8 cellular contexts compared by ENCODE assay signal in genomic region chr19:6800991-6801396, GRCh38. TPM values are rescaled to one million over a fixed set of nuclear protein-coding genes. Genes with fewer than 3 reads are reported as not detected.
DNase-seq lines count a peak whose midpoint lies in the region; ATAC-seq lines count a peak whose summit lies in the region.

No MANE protein-coding gene starts in this region.

- intact Hi-C loops in activated T-helper 2 cell treated with anti-CD3 and anti-CD28 coated beads, Interferon-gamma antibody, Interleukin-2, Interleukin-4, amounts not matched to agents 10 μg/mL and 5 μg/mL and 100 μg/mL, durations not matched to agents 14 hours and 24 hours and 36 hours (cut with micrococcal nuclease), result loop anchor here (1.0 kb wide), 2 partner anchors 29 to 62 kb away; partner anchors contain the start of gene VAV1

- H3K9me3 Mint-ChIP-seq in activated T-helper 2 cell treated with anti-CD3 and anti-CD28 coated beads, Interferon-gamma antibody, Interleukin-2, Interleukin-4, amounts not matched to agents 10 μg/mL and 5 μg/mL and 100 μg/mL, durations not matched to agents 14 hours and 24 hours and 36 hours, result no peaks in the 10 kb centered on the region

- peaks cover 18% of the 10 kb centered on the region for H3K36me3 ChIP-seq in BLaER1

- peak overlapping the region; percentile 97 for H3K27ac ChIP-seq in BLaER1

- peak; percentile 88 for DNase-seq in HK-2 (ENCODE audit: unreplicated experiment)
- no peak for DNase-seq in activated T-helper 2 cell treated with anti-CD3 and anti-CD28 coated beads, Interferon-gamma antibody, Interleukin-2, Interleukin-4, amounts not matched to agents 10 μg/mL and 5 μg/mL and 100 μg/mL, durations not matched to agents 14 hours and 24 hours and 36 hours (ENCODE audit: low spot score)
- DNase-seq in kidney tubule cell (ENCODE audit: low spot score), result peak; percentile 96
- no peak for DNase-seq in NOMO-1 treated with dmso at 0.1 percent for 144 hours (lab: John Stamatoyannopoulos, UW; ENCODE audit: unreplicated experiment)

- peaks cover 46% of the 10 kb centered on the region for H3K4me1 Mint-ChIP-seq in activated T-helper 2 cell treated with anti-CD3 and anti-CD28 coated beads, Interferon-gamma antibody, Interleukin-2, Interleukin-4, amounts not matched to agents 10 μg/mL and 5 μg/mL and 100 μg/mL, durations not matched to agents 14 hours and 24 hours and 36 hours (ENCODE audit: low read depth)

- H3K9ac ChIP-seq in BLaER1, result peak overlapping the region; percentile 88

- H3K4me1 ChIP-seq in BLaER1, result peaks cover 81% of the 10 kb centered on the region

- peaks cover 32% of the 10 kb centered on the region for H3K36me3 Mint-ChIP-seq in activated T-helper 2 cell treated with anti-CD3 and anti-CD28 coated beads, Interferon-gamma antibody, Interleukin-2, Interleukin-4, amounts not matched to agents 10 μg/mL and 5 μg/mL and 100 μg/mL, durations not matched to agents 14 hours and 24 hours and 36 hours (ENCODE audit: low read depth)

- no peak for ATAC-seq in GM18868 (IDR thresholded peaks at IDR 0.05; ENCODE audit: unreplicated experiment)
- no peak for ATAC-seq in GM19351 (IDR thresholded peaks at IDR 0.05; ENCODE audit: unreplicated experiment)
- no peak for ATAC-seq in GM21367 (IDR thresholded peaks at IDR 0.05; ENCODE audit: unreplicated experiment)

- no peaks in the 10 kb centered on the region for H3K9me3 ChIP-seq in BLaER1

- H3K27me3 Mint-ChIP-seq in activated T-helper 2 cell treated with anti-CD3 and anti-CD28 coated beads, Interferon-gamma antibody, Interleukin-2, Interleukin-4, amounts not matched to agents 10 μg/mL and 5 μg/mL and 100 μg/mL, durations not matched to agents 14 hours and 24 hours and 36 hours (ENCODE audit: low read depth), result no peaks in the 10 kb centered on the region

- peak overlapping the region; percentile 92 for H3K4me2 ChIP-seq in BLaER1

- peaks cover 30% of the 10 kb centered on the region for H4K20me1 ChIP-seq in BLaER1

- H3K27ac Mint-ChIP-seq in activated T-helper 2 cell treated with anti-CD3 and anti-CD28 coated beads, Interferon-gamma antibody, Interleukin-2, Interleukin-4, amounts not matched to agents 10 μg/mL and 5 μg/mL and 100 μg/mL, durations not matched to agents 14 hours and 24 hours and 36 hours, result peak overlapping the region; percentile 97

- no peaks in the 10 kb centered on the region for H3K27me3 ChIP-seq in BLaER1

- H3K4me3 Mint-ChIP-seq in activated T-helper 2 cell treated with anti-CD3 and anti-CD28 coated beads, Interferon-gamma antibody, Interleukin-2, Interleukin-4, amounts not matched to agents 10 μg/mL and 5 μg/mL and 100 μg/mL, durations not matched to agents 14 hours and 24 hours and 36 hours (ENCODE audit: low read depth), result peak overlapping the region; percentile 85

- peak overlapping the region; percentile 64 for H3K4me3 ChIP-seq in BLaER1

RNA-seq across cellular contexts. Expression of gene VAV1, which starts 28.5 kb away (rescaled TPM):
- 68.9 and 69.7 TPM in 2 replicates for total RNA-seq in activated T-helper 2 cell treated with anti-CD3 and anti-CD28 coated beads, Interferon-gamma antibody, Interleukin-2, Interleukin-4, amounts not matched to agents 10 μg/mL and 5 μg/mL and 100 μg/mL, durations not matched to agents 14 hours and 24 hours and 36 hours

RNA-seq across cellular contexts. Expression of gene SH2D3A, which starts 33.8 kb away (rescaled TPM):
- 7.7 and 8.7 TPM in 2 replicates for total RNA-seq in activated T-helper 2 cell treated with anti-CD3 and anti-CD28 coated beads, Interferon-gamma antibody, Interleukin-2, Interleukin-4, amounts not matched to agents 10 μg/mL and 5 μg/mL and 100 μg/mL, durations not matched to agents 14 hours and 24 hours and 36 hours

Comparison
In these comparisons a context has a peak if more than half of its experiments do, and no peak if none do; other contexts are left out.
1. DNase-seq: peak in HK-2 (single experiment) and kidney tubule cell (single experiment); none in activated T-helper 2 cell treated with anti-CD3 and anti-CD28 coated beads, Interferon-gamma antibody, Interleukin-2, Interleukin-4, amounts not matched to agents 10 μg/mL and 5 μg/mL and 100 μg/mL, durations not matched to agents 14 hours and 24 hours and 36 hours (single experiment) and NOMO-1 treated with dmso at 0.1 percent for 144 hours (single experiment).